ENCODE assay signal across 19 cellular contexts in genomic region chr4:38605181-38605764, GRCh38. TPM values are rescaled to one million over a fixed set of nuclear protein-coding genes. Genes with fewer than 3 reads are reported as not detected.
DNase-seq lines count a peak whose midpoint lies in the region; ATAC-seq and TF ChIP-seq lines count a peak whose summit lies in the region.
"Had no signal": no experiment of that assay in that cellular context is flagged by ENCODE, and none has a peak within 500 bp of the region (broad histone marks: within the 10 kb centered on the region; RNA-seq: fewer than 3 reads in every experiment).

No MANE protein-coding gene starts in this region.

- H3K9me3 ChIP-seq in thymus (ENCODE audit: control insufficient read depth) (no peaks in the 10 kb centered on the region), A673 (ENCODE audit: low read depth, low read length, poor library complexity, severe bottlenecking) (no peaks in the 10 kb centered on the region), suprapubic skin (no peaks in the 10 kb centered on the region)
- H3K9me3 ChIP-seq: esophagus squamous epithelium, left ventricle myocardium inferior, tibial artery had no signal

- DNase-seq in activated CD8-positive, alpha-beta T cell treated with anti-CD3 and anti-CD28 coated beads, Interleukin-2, amount 10 ng/mL, durations not matched to agents 7 days and 5 days, result no peak
- DNase-seq in activated CD8-positive, alpha-beta T cell treated with anti-CD3 and anti-CD28 coated beads for 36 hours, result no peak
- no peak for DNase-seq in WTC11 (ENCODE audit: low spot score)
- DNase-seq in naive thymus-derived CD8-positive, alpha-beta T cell, result no peak
- DNase-seq in A673 (ENCODE audit: low spot score), result no peak
- no peak for DNase-seq in suprapubic skin (ENCODE audit: low spot score in 2 of 2)
- no peak for DNase-seq in Ammon's horn (ENCODE audit: low spot score)
- DNase-seq: ACHN; activated naive CD8-positive, alpha-beta T cell treated with anti-CD3 and anti-CD28 coated beads, Interleukin-2, amount 50 U/mL, for 24 hours; EL; esophagus squamous epithelium; left ventricle myocardium inferior; MV-4-11; PC-3; stimulated activated CD4-positive, alpha-beta T cell treated with anti-CD3 and anti-CD28 coated beads, Interleukin-12 subunit alpha, Interleukin-12 subunit beta, amount 100 ng/mL, for 4 hours; tibial artery had no signal

- ATAC-seq in activated CD8-positive, alpha-beta T cell treated with anti-CD3 and anti-CD28 coated beads, Interleukin-2, amount 10 ng/mL, durations not matched to agents 7 days and 5 days, result no peak
- ATAC-seq in activated CD8-positive, alpha-beta T cell treated with anti-CD3 and anti-CD28 coated beads for 36 hours, result no peak
- ATAC-seq in WTC11, result no peak
- no peak for ATAC-seq in naive thymus-derived CD8-positive, alpha-beta T cell
- ATAC-seq: PC-3 had no signal

- CTCF ChIA-PET in activated CD8-positive, alpha-beta T cell treated with anti-CD3 and anti-CD28 coated beads, Interleukin-2, amount 10 ng/mL, durations not matched to agents 7 days and 5 days (lab: Charles Lee), result interaction anchor here (1.4 kb wide), 1 partner anchor 425 kb away, joined by 4 read pairs; no protein-coding TSS in a partner anchor
- CTCF ChIA-PET in activated CD8-positive, alpha-beta T cell treated with anti-CD3 and anti-CD28 coated beads for 36 hours (lab: Charles Lee), result no interaction called here
- CTCF ChIA-PET in WTC11 (lab: Charles Lee), result interaction anchor here (0.8 to 1.1 kb wide), 2 partner anchors 10 to 125 kb away, joined by 3 read pairs; no protein-coding TSS in a partner anchor
- CTCF ChIA-PET in A673 (lab: Charles Lee), result no interaction called here

- POLR2A ChIA-PET in activated CD8-positive, alpha-beta T cell treated with anti-CD3 and anti-CD28 coated beads, Interleukin-2, amount 10 ng/mL, durations not matched to agents 7 days and 5 days (lab: Charles Lee), result no interaction called here
- POLR2A ChIA-PET in activated CD8-positive, alpha-beta T cell treated with anti-CD3 and anti-CD28 coated beads for 36 hours (lab: Charles Lee), result no interaction called here
- POLR2A ChIA-PET in WTC11 (lab: Charles Lee) (no interaction called here), A673 (lab: Charles Lee; ENCODE audit: low non-redundant PET) (no interaction called here)
- POLR2A ChIA-PET in naive thymus-derived CD8-positive, alpha-beta T cell (lab: Charles Lee), result interaction anchor here (0.5 to 1.5 kb wide), 2 partner anchors 12 to 15 kb away, joined by 3 to 6 read pairs; no protein-coding TSS in a partner anchor

- no peaks in the 10 kb centered on the region for H3K36me3 Mint-ChIP-seq in activated CD8-positive, alpha-beta T cell treated with anti-CD3 and anti-CD28 coated beads, Interleukin-2, amount 10 ng/mL, durations not matched to agents 7 days and 5 days (ENCODE audit: low read depth)
- no peaks in the 10 kb centered on the region for H3K36me3 Mint-ChIP-seq in activated CD8-positive, alpha-beta T cell treated with anti-CD3 and anti-CD28 coated beads for 36 hours (ENCODE audit: low read depth)
- H3K36me3 Mint-ChIP-seq in WTC11, result no peaks in the 10 kb centered on the region
- H3K36me3 Mint-ChIP-seq in naive thymus-derived CD8-positive, alpha-beta T cell, result no peaks in the 10 kb centered on the region
- H3K36me3 Mint-ChIP-seq: IgD-negative memory B cell had no signal

- peaks cover 26% of the 10 kb centered on the region for H3K4me1 Mint-ChIP-seq in activated CD8-positive, alpha-beta T cell treated with anti-CD3 and anti-CD28 coated beads, Interleukin-2, amount 10 ng/mL, durations not matched to agents 7 days and 5 days (ENCODE audit: low read depth)
- H3K4me1 Mint-ChIP-seq in activated CD8-positive, alpha-beta T cell treated with anti-CD3 and anti-CD28 coated beads for 36 hours (ENCODE audit: low read depth), result peaks cover 23% of the 10 kb centered on the region
- peaks cover 40% of the 10 kb centered on the region for H3K4me1 Mint-ChIP-seq in WTC11
- peaks cover 30 to 47% (median 37%) of the 10 kb centered on the region in 4 donors for H3K4me1 Mint-ChIP-seq in naive thymus-derived CD8-positive, alpha-beta T cell

- H3K27ac Mint-ChIP-seq in activated CD8-positive, alpha-beta T cell treated with anti-CD3 and anti-CD28 coated beads, Interleukin-2, amount 10 ng/mL, durations not matched to agents 7 days and 5 days, result peak overlapping the region; percentile 13
- no peak overlapping the region for H3K27ac Mint-ChIP-seq in activated CD8-positive, alpha-beta T cell treated with anti-CD3 and anti-CD28 coated beads for 36 hours
- peak overlapping the region; percentile 51 for H3K27ac Mint-ChIP-seq in WTC11
- H3K27ac Mint-ChIP-seq in naive thymus-derived CD8-positive, alpha-beta T cell, result peak overlapping the region in 9 of 10 donors; percentile 7 to 91 (median 73)
- H3K27ac Mint-ChIP-seq: activated naive CD8-positive, alpha-beta T cell treated with anti-CD3 and anti-CD28 coated beads, Interleukin-2, amount 50 U/mL, for 24 hours; T-helper 1 cell treated with Interleukin-12 subunit alpha and Interleukin-12 subunit beta and Interleukin-4 antibody, amounts not matched to agents 30 μg/mL and 1 μg/mL, for 36 hours had no signal

- 85% methylated on average over 6 of the region's 6 CpGs for WGBS in thymus
- 70% methylated on average over 6 of the region's 6 CpGs for WGBS in suprapubic skin

- peak overlapping the region; percentile 52 for H3K27ac ChIP-seq in thymus (ENCODE audit: low read depth)
- no peak overlapping the region for H3K27ac ChIP-seq in A673 (ENCODE audit: low read depth, low read length, poor library complexity, severe bottlenecking)
- H3K27ac ChIP-seq in suprapubic skin, result no peak overlapping the region
- H3K27ac ChIP-seq: left ventricle myocardium inferior, tibial artery had no signal

- TF ChIP-seq POLR2A in suprapubic skin (IDR thresholded peaks at IDR 0.05), result no peak

- H3K4me3 Mint-ChIP-seq in activated CD8-positive, alpha-beta T cell treated with anti-CD3 and anti-CD28 coated beads, Interleukin-2, amount 10 ng/mL, durations not matched to agents 7 days and 5 days, result no peak overlapping the region
- H3K4me3 Mint-ChIP-seq in activated CD8-positive, alpha-beta T cell treated with anti-CD3 and anti-CD28 coated beads for 36 hours, result no peak overlapping the region
- no peak overlapping the region for H3K4me3 Mint-ChIP-seq in WTC11
- H3K4me3 Mint-ChIP-seq in naive thymus-derived CD8-positive, alpha-beta T cell, result peak overlapping the region in 6 of 10 donors; percentile 0 to 33 (median 15)
- H3K4me3 Mint-ChIP-seq: activated naive CD8-positive, alpha-beta T cell treated with anti-CD3 and anti-CD28 coated beads, Interleukin-2, amount 50 U/mL, for 24 hours; T-helper 1 cell treated with Interleukin-12 subunit alpha and Interleukin-12 subunit beta and Interleukin-4 antibody, amounts not matched to agents 30 μg/mL and 1 μg/mL, for 36 hours had no signal

- intact Hi-C loops in activated CD8-positive, alpha-beta T cell treated with anti-CD3 and anti-CD28 coated beads for 36 hours (cut with micrococcal nuclease), result no loop called here
- intact Hi-C loops in A673 (cut with micrococcal nuclease; ENCODE audit: unreplicated experiment), result no loop called here

- H3K4me1 ChIP-seq in thymus (ENCODE audit: control insufficient read depth, insufficient read depth, low read length), result no peaks in the 10 kb centered on the region
- no peaks in the 10 kb centered on the region for H3K4me1 ChIP-seq in A673 (ENCODE audit: insufficient read depth, low read length, poor library complexity, severe bottlenecking)
- H3K4me1 ChIP-seq in suprapubic skin, result peaks cover 14% of the 10 kb centered on the region
- H3K4me1 ChIP-seq: tibial artery had no signal

- H3K27me3 Mint-ChIP-seq in activated CD8-positive, alpha-beta T cell treated with anti-CD3 and anti-CD28 coated beads, Interleukin-2, amount 10 ng/mL, durations not matched to agents 7 days and 5 days (ENCODE audit: low read depth), result peaks cover 4% of the 10 kb centered on the region
- H3K27me3 Mint-ChIP-seq in activated CD8-positive, alpha-beta T cell treated with anti-CD3 and anti-CD28 coated beads for 36 hours, result no peaks in the 10 kb centered on the region
- no peaks in the 10 kb centered on the region; the same call in 1 of the 2 replicates for H3K27me3 Mint-ChIP-seq in WTC11 (ENCODE audit: low read depth)
- no peaks in the 10 kb centered on the region for H3K27me3 Mint-ChIP-seq in naive thymus-derived CD8-positive, alpha-beta T cell
- H3K27me3 Mint-ChIP-seq: activated naive CD8-positive, alpha-beta T cell treated with anti-CD3 and anti-CD28 coated beads, Interleukin-2, amount 50 U/mL, for 24 hours had no signal

- no peak for TF ChIP-seq EP300 in suprapubic skin (IDR thresholded peaks at IDR 0.05)

- H3K27me3 ChIP-seq in thymus (ENCODE audit: control insufficient read depth, insufficient read depth) (no peaks in the 10 kb centered on the region), A673 (replicated peaks; ENCODE audit: insufficient read depth, low read depth, low read length, poor library complexity) (no peaks in the 10 kb centered on the region), suprapubic skin (no peaks in the 10 kb centered on the region)
- H3K27me3 ChIP-seq: esophagus squamous epithelium, tibial artery had no signal

- H3K36me3 ChIP-seq in thymus (ENCODE audit: control insufficient read depth, insufficient read depth), result no peaks in the 10 kb centered on the region
- H3K36me3 ChIP-seq in A673 (ENCODE audit: insufficient read depth, low read length, poor library complexity, severe bottlenecking), result no peaks in the 10 kb centered on the region
- H3K36me3 ChIP-seq in suprapubic skin, result no peaks in the 10 kb centered on the region
- H3K36me3 ChIP-seq: esophagus squamous epithelium, left ventricle myocardium inferior, tibial artery had no signal

- no TSS peak for BruUV-seq in A673 (replicated peaks; lab: Mats Ljungman, UMichigan)

- no peak for TF ChIP-seq CTCF in activated CD8-positive, alpha-beta T cell treated with anti-CD3 and anti-CD28 coated beads for 36 hours (IDR thresholded peaks at IDR 0.05)
- TF ChIP-seq CTCF in WTC11 (IDR thresholded peaks at IDR 0.05) (no peak), A673 (conservative IDR thresholded peaks at IDR 0.05; ENCODE audit: low read depth, low read length) (no peak), suprapubic skin (IDR thresholded peaks at IDR 0.05) (no peak)

- no peak overlapping the region for H3K4me3 ChIP-seq in thymus (ENCODE audit: low read length)
- no peak overlapping the region for H3K4me3 ChIP-seq in A673 (ENCODE audit: low read depth, low read length, poor library complexity, severe bottlenecking)
- H3K4me3 ChIP-seq in suprapubic skin, result no peak overlapping the region
- H3K4me3 ChIP-seq: esophagus squamous epithelium, left ventricle myocardium inferior, tibial artery had no signal

- no peaks in the 10 kb centered on the region for H3K9me3 Mint-ChIP-seq in activated CD8-positive, alpha-beta T cell treated with anti-CD3 and anti-CD28 coated beads, Interleukin-2, amount 10 ng/mL, durations not matched to agents 7 days and 5 days (ENCODE audit: insufficient read depth)
- H3K9me3 Mint-ChIP-seq in activated CD8-positive, alpha-beta T cell treated with anti-CD3 and anti-CD28 coated beads for 36 hours, result no peaks in the 10 kb centered on the region
- peaks cover 11% of the 10 kb centered on the region for H3K9me3 Mint-ChIP-seq in WTC11
- peaks cover 0 to 1% (median 0%) of the 10 kb centered on the region in 9 donors for H3K9me3 Mint-ChIP-seq in naive thymus-derived CD8-positive, alpha-beta T cell
- H3K9me3 Mint-ChIP-seq: activated naive CD8-positive, alpha-beta T cell treated with anti-CD3 and anti-CD28 coated beads, Interleukin-2, amount 50 U/mL, for 24 hours; T-helper 1 cell treated with Interleukin-12 subunit alpha and Interleukin-12 subunit beta and Interleukin-4 antibody, amounts not matched to agents 30 μg/mL and 1 μg/mL, for 36 hours had no signal

RNA-seq across cellular contexts. Expression of gene KLF3, which starts 58.7 kb away (rescaled TPM):
- 1 to 10 TPM; 8.1 to 8.3 TPM for total RNA-seq in activated CD8-positive, alpha-beta T cell treated with anti-CD3 and anti-CD28 coated beads, Interleukin-2, amount 10 ng/mL, durations not matched to agents 7 days and 5 days
- 1 to 10 TPM; 5.5 to 6.0 TPM for total RNA-seq in activated CD8-positive, alpha-beta T cell treated with anti-CD3 and anti-CD28 coated beads for 36 hours
- total RNA-seq in WTC11 (2021) (15.5 to 16.8 TPM (median 16.4 TPM) in 3 replicates), A673 (2021) (36.1 and 38.4 TPM in 2 replicates), suprapubic skin (100 to 1,000 TPM; 169 to 240 (median 223) TPM)
- 100 to 1,000 TPM; 124 to 125 TPM for total RNA-seq in naive thymus-derived CD8-positive, alpha-beta T cell
- 10 to 100 TPM; 46.2 to 56.6 (median 50.8) TPM for polyA plus RNA-seq in naive thymus-derived CD8-positive, alpha-beta T cell
- 23.8 TPM for polyA plus RNA-seq in thymus

Comparison
In these comparisons a context has a peak if more than half of its experiments do, and no peak if none do; other contexts are left out.
1. CTCF ChIA-PET loops: an anchor here in activated CD8-positive, alpha-beta T cell treated with anti-CD3 and anti-CD28 coated beads, Interleukin-2, amount 10 ng/mL, durations not matched to agents 7 days and 5 days (1.4 kb wide) and WTC11 (0.8 to 1.1 kb wide); none called in activated CD8-positive, alpha-beta T cell treated with anti-CD3 and anti-CD28 coated beads for 36 hours and A673.
2. H3K4me3 Mint-ChIP-seq: peak in naive thymus-derived CD8-positive, alpha-beta T cell (6 of 10); none in activated CD8-positive, alpha-beta T cell treated with anti-CD3 and anti-CD28 coated beads, Interleukin-2, amount 10 ng/mL, durations not matched to agents 7 days and 5 days (single experiment), activated CD8-positive, alpha-beta T cell treated with anti-CD3 and anti-CD28 coated beads for 36 hours (single experiment) and WTC11 (single experiment).